In genomic region chr15:58243083-58243482, GRCh38 we compare ENCODE assay signal across 18 cellular contexts.
DNase-seq lines count a peak whose midpoint lies in the region; ATAC-seq, FAIRE-seq and TF ChIP-seq lines count a peak whose summit lies in the region.
"Had no signal": no experiment of that assay in that cellular context is flagged by ENCODE, and none has a peak within 500 bp of the region (broad histone marks: within the 10 kb centered on the region; RNA-seq: fewer than 3 reads in every experiment).

No MANE protein-coding gene starts in this region.

- no CpG with 5 or more reads among the region's 7 CpGs for WGBS in mesendoderm (ENCODE audit: extremely low coverage, insufficient coverage, low lambda C conversion rate)

- no peak for ATAC-seq in sciatic nerve
- ATAC-seq: stimulated activated naive CD8-positive, alpha-beta T cell treated with anti-CD3 and anti-CD28 coated beads, Interleukin-15, Interleukin-2, amounts not matched to agents 100 U/mL and 50 U/mL, for 24 hours had no signal

- TF ChIP-seq POLR2A in GM12891 (IDR thresholded peaks at IDR 0.05; ENCODE audit: low read depth, low read length): no peak

- no peaks in the 10 kb centered on the region for H3K36me3 ChIP-seq in mesendoderm (ENCODE audit: control insufficient read depth, insufficient read depth, low read length)
- H3K36me3 ChIP-seq: neutrophil had no signal

- no peaks in the 10 kb centered on the region for H3K4me1 ChIP-seq in mesendoderm (ENCODE audit: control insufficient read depth, low read depth, low read length)

- no peaks in the 10 kb centered on the region for H3K79me2 ChIP-seq in mesendoderm (ENCODE audit: control insufficient read depth, insufficient read depth, low read length)

- intact Hi-C loops in sciatic nerve (cut with DNase I): no loop called here

- H3K79me1 ChIP-seq in mesendoderm (ENCODE audit: low read length): no peaks in the 10 kb centered on the region

- no peak overlapping the region for H3K18ac ChIP-seq in mesendoderm (ENCODE audit: low read length)

- H3K4ac ChIP-seq in mesendoderm (ENCODE audit: low read depth, low read length): no peak overlapping the region

- no peak overlapping the region for H4K8ac ChIP-seq in mesendoderm (ENCODE audit: low read depth, low read length)

- H2BK15ac ChIP-seq in mesendoderm (replicated peaks; ENCODE audit: low read depth): no peak overlapping the region

- H2AK5ac ChIP-seq in mesendoderm (ENCODE audit: low read length): no peak overlapping the region

- DNase-seq in NCI-H2081 (lab: John Stamatoyannopoulos, UW) (peak; percentile 43 to 78), NCI-H2081 treated with DMSO at 0.1 percent for 48 hours (lab: John Stamatoyannopoulos, UW) (no peak), NCI-H187 treated with DMSO at 0.1 percent for 48 hours (lab: John Stamatoyannopoulos, UW) (peak; percentile 62), NCI-H748 treated with DMSO at 0.1 percent for 48 hours (lab: John Stamatoyannopoulos, UW) (peak; percentile 85), mesendoderm (no peak), GM12891 (ENCODE audit: insufficient read length, low spot score) (no peak), sciatic nerve (ENCODE audit: low spot score) (no peak), AML-193 (lab: John Stamatoyannopoulos, UW) (no peak)
- DNase-seq: activated CD4-positive, alpha-beta T cell treated with anti-CD3 and anti-CD28 coated beads, Interleukin-2, amount 50 U/mL, for 48 hours; amygdala; CD4-positive, alpha-beta memory T cell; GOT3; stimulated activated naive CD8-positive, alpha-beta T cell treated with anti-CD3 and anti-CD28 coated beads, Interleukin-15, Interleukin-2, amounts not matched to agents 100 U/mL and 50 U/mL, for 24 hours had no signal

- H3K27me3 ChIP-seq in mesendoderm (ENCODE audit: insufficient read depth, low read length, poor library complexity): no peaks in the 10 kb centered on the region
- H3K27me3 ChIP-seq: neutrophil had no signal

- H3K4me2 ChIP-seq in mesendoderm (ENCODE audit: low read length): no peak overlapping the region

- no peak overlapping the region for H2BK5ac ChIP-seq in mesendoderm (ENCODE audit: low read length)

- H3K56ac ChIP-seq in mesendoderm (ENCODE audit: low read length): no peak overlapping the region

- no peak for FAIRE-seq in GM12891 (lab: Jason Lieb, UNC)
- FAIRE-seq: GM18507, islet of Langerhans had no signal

- H3K23ac ChIP-seq in mesendoderm (ENCODE audit: low read length): peak overlapping the region; percentile 51

- no peak overlapping the region for H3K4me3 ChIP-seq in mesendoderm (ENCODE audit: low read length)
- H3K4me3 ChIP-seq: skin epidermis had no signal

- H2BK120ac ChIP-seq in mesendoderm (ENCODE audit: low read depth, low read length): no peak overlapping the region

- no peak overlapping the region for H3K27ac ChIP-seq in mesendoderm (ENCODE audit: low read depth, low read length)
- H3K27ac ChIP-seq: 22Rv1, neutrophil, skin epidermis had no signal

- H3K9ac ChIP-seq in mesendoderm (ENCODE audit: low read length): no peak overlapping the region

- no peak overlapping the region for H4K5ac ChIP-seq in mesendoderm (ENCODE audit: low read length)

TF ChIP-seq in GM12891, 5 proteins besides CTCF, POLR2A, EP300 and RAD21:
- TF ChIP-seq POU2F2 (IDR thresholded peaks at IDR 0.05; ENCODE audit: low read depth, low read length) (no peak), TAF1 (IDR thresholded peaks at IDR 0.05; ENCODE audit: low read depth, low read length) (no peak), SPI1 (IDR thresholded peaks at IDR 0.05; ENCODE audit: low read depth, low read length) (no peak), PAX5 (IDR thresholded peaks at IDR 0.05; ENCODE audit: insufficient read depth, low read length, severe bottlenecking) (no peak), POLR2AphosphoS5 (IDR thresholded peaks at IDR 0.05; ENCODE audit: low read depth, low read length) (no peak)

Comparison
In these comparisons a context has a peak if more than half of its experiments do, and no peak if none do; other contexts are left out.
1. DNase-seq: peak in NCI-H2081 (2 of 2), NCI-H187 treated with DMSO at 0.1 percent for 48 hours (single experiment) and NCI-H748 treated with DMSO at 0.1 percent for 48 hours (single experiment); none in NCI-H2081 treated with DMSO at 0.1 percent for 48 hours (single experiment), mesendoderm (single experiment), GM12891 (single experiment), sciatic nerve (single experiment) and AML-193 (0 of 2).